ENCODE assay signal across 26 cellular contexts in the genomic region with DNA sequence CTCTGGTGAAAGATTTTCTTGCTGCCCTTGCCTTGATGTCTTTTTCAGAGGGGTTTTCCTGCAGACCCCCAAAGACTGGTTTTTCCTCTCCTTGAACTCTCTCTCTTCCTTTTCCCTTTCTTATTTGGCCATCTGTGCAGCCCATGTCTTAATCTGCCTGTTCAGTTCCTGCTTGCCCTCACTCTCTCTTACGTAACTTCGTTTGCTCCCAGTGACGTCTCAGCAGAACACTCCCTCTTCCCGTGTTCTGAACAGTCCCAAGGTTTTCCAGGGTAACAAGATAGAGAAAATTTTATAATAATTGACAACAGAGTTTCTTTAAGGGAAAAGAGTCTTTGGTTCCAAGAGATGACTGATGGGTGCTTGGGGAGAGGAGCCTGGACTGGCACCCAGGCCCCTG.
A peak's percentile ranks its signal among the peaks of the same experiment; 100 is the strongest.
DNase-seq lines count a peak whose midpoint lies in the region; ATAC-seq and TF ChIP-seq lines count a peak whose summit lies in the region.
"Had no signal": no experiment of that assay in that cellular context is flagged by ENCODE, and none has a peak within 500 bp of the region (broad histone marks: within the 10 kb centered on the region; RNA-seq: fewer than 3 reads in every experiment).

No MANE protein-coding gene starts in this region.

- TF ChIP-seq CTCF in IMR-90 (conservative IDR thresholded peaks at IDR 0.05; ENCODE audit: low read depth, low read length) = no peak

- no peak overlapping the region for H3K9ac ChIP-seq in BLaER1 treated with 17β-estradiol and CSF1 and Interleukin-3, amounts not matched to agents 10 nM and 100 nM
- no peak overlapping the region for H3K9ac ChIP-seq in IMR-90 (ENCODE audit: low read depth, low read length)
- H3K9ac ChIP-seq: KMS-11, SK-N-SH had no signal

- H4K5ac ChIP-seq in IMR-90 (ENCODE audit: low read depth, low read length) = no peak overlapping the region

- no peak overlapping the region for H4K8ac ChIP-seq in IMR-90 (ENCODE audit: low read depth in 2 of 2, low read length in 2 of 2)

- no peak for TF ChIP-seq RAD21 in IMR-90 (IDR thresholded peaks at IDR 0.05; ENCODE audit: low read length)

- H3K36me3 ChIP-seq in BLaER1 treated with 17β-estradiol and CSF1 and Interleukin-3, amounts not matched to agents 10 nM and 100 nM = no peaks in the 10 kb centered on the region
- H3K36me3 ChIP-seq in IMR-90 (ENCODE audit: control insufficient read depth, insufficient read depth, low read length) = no peaks in the 10 kb centered on the region
- H3K36me3 ChIP-seq: brain microvascular endothelial cell, heart right ventricle had no signal

- no peak overlapping the region for H3K18ac ChIP-seq in IMR-90 (ENCODE audit: low read depth, low read length)

- H2BK15ac ChIP-seq in IMR-90 (ENCODE audit: low read depth, low read length) = no peak overlapping the region

- H3K9me1 ChIP-seq in IMR-90 (ENCODE audit: insufficient read depth, low read length) = peaks cover 8% of the 10 kb centered on the region

- no peak overlapping the region for H3K4me3 ChIP-seq in BLaER1 treated with 17β-estradiol and CSF1 and Interleukin-3, amounts not matched to agents 10 nM and 100 nM
- no peak overlapping the region for H3K4me3 ChIP-seq in IMR-90 (ENCODE audit: insufficient read depth, low read depth, low read length)
- H3K4me3 ChIP-seq: heart right ventricle, psoas muscle had no signal

- no TSS peak for BruUV-seq in IMR-90 (replicated peaks; lab: Mats Ljungman, UMichigan)

- CTCF ChIA-PET in IMR-90 (lab: Yijun Ruan, JAX) = no interaction called here

- H3K27ac ChIP-seq in BLaER1 treated with 17β-estradiol and CSF1 and Interleukin-3, amounts not matched to agents 10 nM and 100 nM = peak overlapping the region in 1 of 11 experiments; percentile 30; a peak in 1 of 22 replicates
- no peak overlapping the region for H3K27ac ChIP-seq in IMR-90 (ENCODE audit: insufficient read depth, low read length)
- H3K27ac ChIP-seq: brain microvascular endothelial cell, heart right ventricle, KMS-11, psoas muscle had no signal

- H3K4me1 ChIP-seq in BLaER1 treated with 17β-estradiol and CSF1 and Interleukin-3, amounts not matched to agents 10 nM and 100 nM = peaks cover 3 to 29% (median 12%) of the 10 kb centered on the region in 10 experiments; a peak in 19 of 20 replicates
- peaks cover 2% of the 10 kb centered on the region; the same call in 1 of the 2 replicates for H3K4me1 ChIP-seq in IMR-90 (ENCODE audit: control insufficient read depth, insufficient read depth, low read length)
- H3K4me1 ChIP-seq: psoas muscle had no signal

- H2AFZ ChIP-seq in IMR-90 (replicated peaks; ENCODE audit: low read length, poor library complexity) = no peak overlapping the region

- POLR2A ChIA-PET in IMR-90 (lab: Charles Lee; ENCODE audit: unreplicated experiment) = no interaction called here

- H3K4me2 ChIP-seq in BLaER1 treated with 17β-estradiol and CSF1 and Interleukin-3, amounts not matched to agents 10 nM and 100 nM = peak overlapping the region in 8 of 11 experiments; percentile 22 to 62 (median 44); a peak in 15 of 22 replicates
- H3K4me2 ChIP-seq in IMR-90 (ENCODE audit: low read depth, low read length) = no peak overlapping the region
- H3K4me2 ChIP-seq: KMS-11, SK-N-SH had no signal

- no peak overlapping the region for H3K14ac ChIP-seq in IMR-90 (replicated peaks; ENCODE audit: low read depth, low read length)

- H2AK5ac ChIP-seq in IMR-90 (ENCODE audit: low read depth, low read length) = 0 out of 2 replicates have a peak overlapping the region, but pooled peaks have one; percentile 50

- H2BK20ac ChIP-seq in IMR-90 (ENCODE audit: low read depth, low read length) = no peak overlapping the region

- no peak for DNase-seq in IMR-90
- peak; percentile 63 for DNase-seq in amniotic epithelial cell (ENCODE audit: low read depth)
- DNase-seq in left ventricle myocardium superior = no peak
- no peak for DNase-seq in epidermal melanocyte (ENCODE audit: insufficient read length, low spot score)
- no peak for DNase-seq in NCI-H146 treated with DMSO at 0.1 percent for 48 hours (lab: John Stamatoyannopoulos, UW; ENCODE audit: unreplicated experiment)
- DNase-seq: activated CD4-positive, alpha-beta memory T cell treated with anti-CD3 and anti-CD28 coated beads, Interleukin-2, amount 10 ng/mL, durations not matched to agents 7 days and 5 days; activated gamma-delta T cell treated with Interleukin-2 at 50 U/mL for 16 hours; brain microvascular endothelial cell; CD4-positive, alpha-beta memory T cell; cortex of kidney; heart right ventricle; NCI-H1092 treated with DMSO at 0.1 percent for 48 hours; NCI-H2029 treated with DMSO at 0.1 percent for 48 hours; NCI-H446; psoas muscle; SK-N-SH; small intestine; stimulated activated CD4-positive, alpha-beta T cell treated with anti-CD3 and anti-CD28 coated beads, Interleukin-2, amount 100 ng/mL, for 48 hours; stimulated activated naive CD4-positive, alpha-beta T cell; T1000 had no signal

- H3K4ac ChIP-seq in IMR-90 (ENCODE audit: low read depth, low read length) = no peak overlapping the region

- WGBS in IMR-90 (ENCODE audit: extremely low coverage in 2 of 2, insufficient read length in 1 of 2), 2 experiments = no CpG with 5 or more reads among the region's 4 CpGs

- H3K79me1 ChIP-seq in IMR-90 (ENCODE audit: low read depth in 1 of 2, low read length in 2 of 2) = no peaks in the 10 kb centered on the region

- in situ Hi-C loops in IMR-90 (cut with MboI; ENCODE audit: low sequenced_read_pairs) = no loop called here

- peaks cover 20 to 32% (median 23%) of the 10 kb centered on the region in 11 experiments for H3K9me3 ChIP-seq in BLaER1 treated with 17β-estradiol and CSF1 and Interleukin-3, amounts not matched to agents 10 nM and 100 nM (replicated peaks in 1 of 11)
- peaks cover 6% of the 10 kb centered on the region; the same call in 1 of the 2 replicates for H3K9me3 ChIP-seq in IMR-90 (ENCODE audit: control insufficient read depth, insufficient read depth, low read length)
- H3K9me3 ChIP-seq: psoas muscle, SK-N-SH had no signal

- H3K56ac ChIP-seq in IMR-90 (ENCODE audit: extremely low read depth, insufficient read depth, low read length) = no peak overlapping the region

- H2BK120ac ChIP-seq in IMR-90 (ENCODE audit: low read depth, low read length) = no peak overlapping the region; the same call in 1 of the 2 replicates

- H4K20me1 ChIP-seq in BLaER1 treated with 17β-estradiol and CSF1 and Interleukin-3, amounts not matched to agents 10 nM and 100 nM = no peaks in the 10 kb centered on the region
- no peaks in the 10 kb centered on the region for H4K20me1 ChIP-seq in IMR-90 (ENCODE audit: insufficient read depth, low read length)

- no peak for TF ChIP-seq POLR2A in IMR-90 (IDR thresholded peaks at IDR 0.05; ENCODE audit: low read depth, low read length)

- H3K27me3 ChIP-seq in BLaER1 treated with 17β-estradiol and CSF1 and Interleukin-3, amounts not matched to agents 10 nM and 100 nM = no peaks in the 10 kb centered on the region
- no peaks in the 10 kb centered on the region for H3K27me3 ChIP-seq in IMR-90 (ENCODE audit: control insufficient read depth, insufficient read depth, low read length)
- H3K27me3 ChIP-seq: brain microvascular endothelial cell, heart right ventricle had no signal

- intact Hi-C loops in IMR-90 (cut with micrococcal nuclease) = loop anchor here (5.0 kb wide), 1 partner anchor 67 kb away; no protein-coding TSS in a partner anchor
- intact Hi-C loops in left ventricle myocardium superior (cut with micrococcal nuclease) = no loop called here

- ATAC-seq in IMR-90 (ENCODE audit: low read depth) (no peak), left ventricle myocardium superior (peak; percentile 43), SK-N-SH treated with all-trans-retinoic acid at 6 μM for 48 hours (no peak), GM18519 (IDR thresholded peaks at IDR 0.05; ENCODE audit: low FRiP score, unreplicated experiment) (no peak)
- ATAC-seq: HCT116, Panc1, psoas muscle had no signal

- H4K91ac ChIP-seq in IMR-90 (ENCODE audit: insufficient read depth, low read depth, low read length) = no peak overlapping the region

- H2AK9ac ChIP-seq in IMR-90 (replicated peaks; ENCODE audit: low read depth, low read length, poor library complexity) = no peak overlapping the region

- no peak overlapping the region for H3K23ac ChIP-seq in IMR-90 (ENCODE audit: low read depth, low read length)

- no peak overlapping the region for H2BK5ac ChIP-seq in IMR-90 (ENCODE audit: low read depth, low read length, poor library complexity, severe bottlenecking)

- dilution Hi-C loops in IMR-90 (cut with HindIII; ENCODE audit: low sequenced_read_pairs, unreplicated experiment) = no loop called here

TF ChIP-seq in IMR-90, 13 proteins besides CTCF, POLR2A, EP300 and RAD21:
- TF ChIP-seq MXI1 (IDR thresholded peaks at IDR 0.05; ENCODE audit: borderline replicate concordance, low read depth, low read length) (no peak), CEBPB (IDR thresholded peaks at IDR 0.05; ENCODE audit: low read depth, low read length) (peak; percentile 35; the same call in 1 of the 2 replicates), MAZ (IDR thresholded peaks at IDR 0.05; ENCODE audit: borderline replicate concordance, low read depth, low read length) (no peak)

TF ChIP-seq in SK-N-SH treated with all-trans-retinoic acid at 6 μM for 48 hours, 23 proteins besides CTCF, POLR2A, EP300 and RAD21 (continues in another document):
- TF ChIP-seq SNAI2 (CRISPR knock-in tag; IDR thresholded peaks at IDR 0.05) = no peak
- TF ChIP-seq, protein P1, sequence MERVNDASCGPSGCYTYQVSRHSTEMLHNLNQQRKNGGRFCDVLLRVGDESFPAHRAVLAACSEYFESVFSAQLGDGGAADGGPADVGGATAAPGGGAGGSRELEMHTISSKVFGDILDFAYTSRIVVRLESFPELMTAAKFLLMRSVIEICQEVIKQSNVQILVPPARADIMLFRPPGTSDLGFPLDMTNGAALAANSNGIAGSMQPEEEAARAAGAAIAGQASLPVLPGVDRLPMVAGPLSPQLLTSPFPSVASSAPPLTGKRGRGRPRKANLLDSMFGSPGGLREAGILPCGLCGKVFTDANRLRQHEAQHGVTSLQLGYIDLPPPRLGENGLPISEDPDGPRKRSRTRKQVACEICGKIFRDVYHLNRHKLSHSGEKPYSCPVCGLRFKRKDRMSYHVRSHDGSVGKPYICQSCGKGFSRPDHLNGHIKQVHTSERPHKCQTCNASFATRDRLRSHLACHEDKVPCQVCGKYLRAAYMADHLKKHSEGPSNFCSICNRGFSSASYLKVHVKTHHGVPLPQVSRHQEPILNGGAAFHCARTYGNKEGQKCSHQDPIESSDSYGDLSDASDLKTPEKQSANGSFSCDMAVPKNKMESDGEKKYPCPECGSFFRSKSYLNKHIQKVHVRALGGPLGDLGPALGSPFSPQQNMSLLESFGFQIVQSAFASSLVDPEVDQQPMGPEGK (CRISPR knock-in tag; IDR thresholded peaks at IDR 0.05; ENCODE audit: borderline replicate concordance) = no peak
- TF ChIP-seq ZFP3 (CRISPR knock-in tag; IDR thresholded peaks at IDR 0.05) = no peak
- TF ChIP-seq TOX (CRISPR knock-in tag; IDR thresholded peaks at IDR 0.05; ENCODE audit: borderline replicate concordance) = no peak
- TF ChIP-seq ZFP30 (CRISPR knock-in tag; IDR thresholded peaks at IDR 0.05) = no peak
- no peak for TF ChIP-seq PPARA (CRISPR knock-in tag; IDR thresholded peaks at IDR 0.05; ENCODE audit: borderline replicate concordance)
- no peak for TF ChIP-seq GLIS3 (CRISPR knock-in tag; IDR thresholded peaks at IDR 0.05)
- no peak for TF ChIP-seq OSR1 (CRISPR knock-in tag; IDR thresholded peaks at IDR 0.05)
- no peak for TF ChIP-seq TCF4 (CRISPR knock-in tag; IDR thresholded peaks at IDR 0.05; ENCODE audit: borderline replicate concordance)
